ENCODE assay signal across 18 cellular contexts in the genomic region with DNA sequence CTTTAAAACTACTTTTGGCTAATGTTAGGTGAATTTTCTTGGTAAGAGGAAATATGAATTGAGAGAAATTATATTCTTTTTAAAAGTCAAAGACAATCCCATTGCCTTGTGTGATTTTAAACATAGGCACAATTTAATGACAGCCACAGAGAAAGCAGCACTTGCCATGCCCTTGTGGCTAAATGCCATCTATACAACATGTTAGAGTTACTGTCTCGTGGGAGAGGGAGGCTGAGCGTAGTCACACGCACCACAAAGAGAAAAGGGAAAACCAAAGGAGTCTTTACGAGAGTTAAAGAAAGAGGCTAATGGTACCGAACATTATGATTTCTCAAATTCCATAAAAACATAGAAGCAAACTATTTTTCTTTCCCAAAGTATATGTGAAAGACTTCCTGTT.
"Had no signal": no experiment of that assay in that cellular context is flagged by ENCODE, and none has a peak within 500 bp of the region (broad histone marks: within the 10 kb centered on the region; RNA-seq: fewer than 3 reads in every experiment).

No MANE protein-coding gene starts in this region.

- H3K36me3 ChIP-seq: left ventricle myocardium inferior, pancreas, transverse colon, uterus had no signal

- H3K4me1 ChIP-seq: pancreas, transverse colon, uterus had no signal

- H3K27ac ChIP-seq: left ventricle myocardium inferior, pancreas, transverse colon, uterus had no signal

- H3K9me3 ChIP-seq: left ventricle myocardium inferior, pancreas, transverse colon, uterus had no signal

- DNase-seq: activated CD4-positive, alpha-beta T cell treated with anti-CD3 and anti-CD28 coated beads, Interleukin-2, amount 10 ng/mL, durations not matched to agents 7 days and 5 days; activated CD8-positive, alpha-beta T cell treated with anti-CD3 and anti-CD28 coated beads, Interleukin-2, amount 10 ng/mL, durations not matched to agents 7 days and 5 days; activated T-cell treated with anti-CD3 and anti-CD28 coated beads, Interleukin-2, amount 50 U/mL, for 1 hour; aorta; dermis blood vessel endothelial cell; effector memory CD4-positive, alpha-beta T cell; glutamatergic neuron; hippocampal formation; left ventricle myocardium inferior; natural killer cell; pancreas; right cardiac atrium; stimulated activated CD4-positive, alpha-beta T cell treated with anti-CD3 and anti-CD28 coated beads, Interleukin-1b, Interleukin-23, amount 100 ng/mL, for 48 hours; transverse colon; uterus had no signal

- ATAC-seq: activated CD4-positive, CD25-positive, alpha-beta regulatory T cell treated with anti-CD3 and anti-CD28 coated beads, Interleukin-2, amount 50 U/mL, for 24 hours; activated CD8-positive, alpha-beta T cell treated with anti-CD3 and anti-CD28 coated beads, Interleukin-2, amount 10 ng/mL, durations not matched to agents 7 days and 5 days; activated naive CD4-positive, alpha-beta T cell treated with anti-CD3 and anti-CD28 coated beads, Interleukin-2, amount 50 U/mL, for 72 hours; activated T-helper 17 cell treated with anti-CD3 and anti-CD28 coated beads, Interleukin-2, amount 50 U/mL, for 72 hours; natural killer cell; pancreas; right cardiac atrium had no signal

- H3K27me3 ChIP-seq: pancreas, transverse colon, uterus had no signal

- H3K4me3 ChIP-seq: left ventricle myocardium inferior, pancreas, transverse colon, uterus had no signal
